ENCODE assay signal across 7 cellular contexts in genomic region chr3:52385157-52385556, GRCh38. TPM values are rescaled to one million over a fixed set of nuclear protein-coding genes. Genes with fewer than 3 reads are reported as not detected.
DNase-seq lines count a peak whose midpoint lies in the region; ATAC-seq and TF ChIP-seq lines count a peak whose summit lies in the region.

No MANE protein-coding gene starts in this region.

- H3K27ac ChIP-seq in VCaP, result no peak overlapping the region

- DNase-seq in G401 (ENCODE audit: low spot score), result peak; percentile 15
- DNase-seq in HuH-7.5 (ENCODE audit: low spot score), result peak; percentile 63
- DNase-seq in left kidney (ENCODE audit: low read depth, low spot score), result peak; percentile 92
- DNase-seq in cerebellum (ENCODE audit: low spot score), result no peak
- DNase-seq in cortex of kidney (lab: John Stamatoyannopoulos, UW), result no peak

- peak; percentile 60 for TF ChIP-seq CTCF in VCaP (conservative IDR thresholded peaks at IDR 0.05)

- in situ Hi-C loops in G401 (cut with HindIII; ENCODE audit: low sequenced_read_pairs), result no loop called here

- no peak for ATAC-seq in GM18498 (IDR thresholded peaks at IDR 0.05; ENCODE audit: unreplicated experiment)

RNA-seq across cellular contexts. Expression of gene BAP1, which starts 24.7 kb away (rescaled TPM):
- total RNA-seq in G401 (2014; rRNA removed; shearing (Covaris generic)), result 149 and 194 TPM in 2 replicates
- total RNA-seq in cerebellum, result 56.5 TPM

RNA-seq across cellular contexts. Expression of gene PHF7, which starts 25.3 kb away (rescaled TPM):
- 6.7 and 8.3 TPM in 2 replicates for total RNA-seq in G401 (2014; rRNA removed; shearing (Covaris generic))
- total RNA-seq in cerebellum, result 5.3 TPM

RNA-seq across cellular contexts. Expression of gene SEMA3G, which starts 59.7 kb away (rescaled TPM):
- total RNA-seq in G401 (2014; rRNA removed; shearing (Covaris generic)), result 0.10 and 0.98 TPM in 2 replicates
- total RNA-seq in cerebellum, result 3.3 TPM

Comparison
In these comparisons a context has a peak if more than half of its experiments do, and no peak if none do; other contexts are left out.
1. DNase-seq: peak in G401 (single experiment), HuH-7.5 (single experiment) and left kidney (single experiment); none in cerebellum (single experiment) and cortex of kidney (single experiment).